In the genomic region with DNA sequence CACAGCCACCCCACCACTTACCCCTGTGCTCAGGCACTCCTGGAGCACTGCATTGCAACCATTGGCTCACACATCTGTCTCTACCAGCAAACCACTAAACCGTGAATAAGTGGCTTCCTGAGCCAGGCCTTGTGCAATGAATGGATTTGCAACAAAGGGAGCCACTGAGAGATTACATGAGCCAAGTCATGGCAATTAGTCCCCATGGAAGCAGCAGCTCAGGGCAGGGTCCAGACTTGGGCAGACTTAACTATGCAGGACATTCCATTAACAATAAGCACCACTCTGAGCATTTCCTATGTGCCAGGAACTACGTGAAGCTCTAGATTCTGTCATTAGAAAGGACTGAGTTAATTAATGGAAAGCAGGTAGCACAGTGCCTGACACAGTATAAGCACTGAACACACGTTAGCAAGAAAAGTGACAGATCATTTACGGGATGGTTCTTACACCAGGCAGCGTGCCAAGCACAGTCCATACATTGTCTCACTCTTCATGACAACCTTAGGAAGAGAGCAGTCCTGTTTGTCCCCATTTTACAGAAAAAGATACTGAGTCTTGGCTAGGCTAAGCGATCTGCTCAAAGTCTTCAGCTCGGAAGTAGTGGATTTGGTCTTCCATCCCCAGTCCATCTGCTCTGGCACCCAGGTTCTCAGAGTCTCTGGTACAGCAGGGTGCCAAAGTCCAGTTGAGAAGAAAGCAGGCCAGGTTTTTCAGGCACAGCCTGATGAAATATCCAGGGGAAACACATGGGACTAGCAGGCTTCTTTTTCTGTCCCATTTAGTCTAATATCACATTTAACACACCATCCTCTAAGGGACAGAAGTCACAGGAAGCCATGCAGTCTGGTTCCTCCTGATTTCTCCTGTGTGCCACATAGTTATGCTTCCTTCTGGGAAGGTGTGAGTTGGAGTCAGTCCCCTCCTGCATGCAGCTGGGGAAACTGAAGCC, we compare ENCODE assay signal across 1 cellular context.
TF ChIP-seq lines count a peak whose summit lies in the region.

No MANE protein-coding gene starts in this region.

TF ChIP-seq in HepG2, 621 proteins besides CTCF, POLR2A, EP300 and RAD21 (continued from another document and continues in another):
- TF ChIP-seq, protein P1, sequence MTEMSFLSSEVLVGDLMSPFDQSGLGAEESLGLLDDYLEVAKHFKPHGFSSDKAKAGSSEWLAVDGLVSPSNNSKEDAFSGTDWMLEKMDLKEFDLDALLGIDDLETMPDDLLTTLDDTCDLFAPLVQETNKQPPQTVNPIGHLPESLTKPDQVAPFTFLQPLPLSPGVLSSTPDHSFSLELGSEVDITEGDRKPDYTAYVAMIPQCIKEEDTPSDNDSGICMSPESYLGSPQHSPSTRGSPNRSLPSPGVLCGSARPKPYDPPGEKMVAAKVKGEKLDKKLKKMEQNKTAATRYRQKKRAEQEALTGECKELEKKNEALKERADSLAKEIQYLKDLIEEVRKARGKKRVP (CRISPR knock-in tag; IDR thresholded peaks at IDR 0.05) = peak in 1 of 2 experiments; percentile 64; a peak in 2 of 4 replicates
- TF ChIP-seq ZNF331 (CRISPR knock-in tag; IDR thresholded peaks at IDR 0.05) (0 out of 2 replicates have a peak, but pooled peaks have one; percentile 24), ZNF761 (CRISPR knock-in tag; conservative IDR thresholded peaks at IDR 0.05) (no peak), RNF2 (conservative IDR thresholded peaks at IDR 0.05; ENCODE audit: low read depth) (no peak), PAWR (CRISPR knock-in tag; IDR thresholded peaks at IDR 0.05; ENCODE audit: borderline replicate concordance) (no peak), POLR2G (IDR thresholded peaks at IDR 0.05; ENCODE audit: low read depth, low read length) (no peak; the same call in 1 of the 2 replicates), ZNF441 (CRISPR knock-in tag; IDR thresholded peaks at IDR 0.05; ENCODE audit: borderline replicate concordance) (no peak), ZFX (CRISPR knock-in tag; IDR thresholded peaks at IDR 0.05; ENCODE audit: low read depth) (peak; percentile 33; the same call in 1 of the 2 replicates), ZMAT3 (CRISPR knock-in tag; conservative IDR thresholded peaks at IDR 0.05) (0 out of 2 replicates have a peak, but pooled peaks have one; percentile 30), NFKBIZ (CRISPR knock-in tag; IDR thresholded peaks at IDR 0.05) (0 out of 2 replicates have a peak, but pooled peaks have one; percentile 21), ZNF574 (CRISPR knock-in tag; IDR thresholded peaks at IDR 0.05) (0 out of 2 replicates have a peak, but pooled peaks have one; percentile 6), HNRNPK (IDR thresholded peaks at IDR 0.05; ENCODE audit: low read depth, low read length, poor library complexity, severe bottlenecking) (no peak), ZFP36L1 (CRISPR knock-in tag; IDR thresholded peaks at IDR 0.05) (no peak), KDM1A (CRISPR knock-in tag; IDR thresholded peaks at IDR 0.05) (peak; percentile 73), TP53 (CRISPR knock-in tag; conservative IDR thresholded peaks at IDR 0.05) (no peak), KLF9 (CRISPR knock-in tag; IDR thresholded peaks at IDR 0.05; ENCODE audit: low read depth) (no peak), ZNF143 (CRISPR knock-in tag; IDR thresholded peaks at IDR 0.05) (no peak), PLSCR1 (CRISPR knock-in tag; IDR thresholded peaks at IDR 0.05; ENCODE audit: borderline replicate concordance) (no peak), ZBTB46 (CRISPR knock-in tag; IDR thresholded peaks at IDR 0.05; ENCODE audit: borderline replicate concordance) (no peak), STAG1 (CRISPR knock-in tag; IDR thresholded peaks at IDR 0.05) (no peak), MAFK (conservative IDR thresholded peaks at IDR 0.05 in 1 of 2, IDR thresholded peaks at IDR 0.05 in 1 of 2; ENCODE audit: low read length in 2 of 2) (peak in 1 of 2 experiments; percentile 38; a peak in 1 of 4 replicates), BORCS8-MEF2B (CRISPR knock-in tag; IDR thresholded peaks at IDR 0.05) (no peak), KLF13 (CRISPR knock-in tag; IDR thresholded peaks at IDR 0.05) (no peak), DNMT3B (CRISPR knock-in tag; conservative IDR thresholded peaks at IDR 0.05) (no peak), ZNF577 (CRISPR knock-in tag; IDR thresholded peaks at IDR 0.05; ENCODE audit: borderline replicate concordance, low read depth) (no peak), TEAD3 (CRISPR knock-in tag; optimal IDR thresholded peaks at IDR 0.05; ENCODE audit: borderline replicate concordance) (peak; percentile 71), SMC3 (IDR thresholded peaks at IDR 0.05; ENCODE audit: low read length) (no peak), U2AF1 (optimal IDR thresholded peaks at IDR 0.05; ENCODE audit: low read depth, low read length) (no peak), NR2F1 (CRISPR knock-in tag; IDR thresholded peaks at IDR 0.05) (no peak), ETV6 (CRISPR knock-in tag; conservative IDR thresholded peaks at IDR 0.05) (no peak), KLF16 (CRISPR knock-in tag; IDR thresholded peaks at IDR 0.05) (peak in 1 of 2 experiments; percentile 19; a peak in 1 of 4 replicates), ZNF562 (CRISPR knock-in tag; IDR thresholded peaks at IDR 0.05; ENCODE audit: borderline replicate concordance) (no peak), REXO4 (CRISPR knock-in tag; IDR thresholded peaks at IDR 0.05; ENCODE audit: borderline replicate concordance) (no peak), ZBTB38 (CRISPR knock-in tag; IDR thresholded peaks at IDR 0.05) (no peak), RXRB (CRISPR knock-in tag; IDR thresholded peaks at IDR 0.05; ENCODE audit: borderline replicate concordance) (0 out of 2 replicates have a peak, but pooled peaks have one; percentile 17), RORA (CRISPR knock-in tag; IDR thresholded peaks at IDR 0.05) (no peak), ZNF605 (CRISPR knock-in tag; IDR thresholded peaks at IDR 0.05) (0 out of 2 replicates have a peak, but pooled peaks have one; percentile 31), NCOR1 (IDR thresholded peaks at IDR 0.05; ENCODE audit: borderline replicate concordance, low read length) (peak; percentile 67), ARNTL (CRISPR knock-in tag; IDR thresholded peaks at IDR 0.05) (no peak)
- TF ChIP-seq, protein P2, sequence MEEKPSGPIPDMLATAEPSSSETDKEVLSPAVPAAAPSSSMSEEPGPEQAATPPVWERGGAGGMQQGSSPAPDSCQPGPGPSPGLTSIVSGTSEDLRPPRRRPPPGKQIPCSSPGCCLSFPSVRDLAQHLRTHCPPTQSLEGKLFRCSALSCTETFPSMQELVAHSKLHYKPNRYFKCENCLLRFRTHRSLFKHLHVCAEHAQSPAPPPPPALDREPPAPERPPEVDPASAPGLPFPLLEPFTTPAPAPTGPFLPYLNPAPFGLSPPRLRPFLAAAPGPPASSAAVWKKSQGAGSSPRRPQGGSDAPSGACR (CRISPR knock-in tag; IDR thresholded peaks at IDR 0.05) = no peak
- TF ChIP-seq, protein P3, sequence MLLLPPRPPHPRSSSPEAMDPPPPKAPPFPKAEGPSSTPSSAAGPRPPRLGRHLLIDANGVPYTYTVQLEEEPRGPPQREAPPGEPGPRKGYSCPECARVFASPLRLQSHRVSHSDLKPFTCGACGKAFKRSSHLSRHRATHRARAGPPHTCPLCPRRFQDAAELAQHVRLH (CRISPR knock-in tag; IDR thresholded peaks at IDR 0.05; ENCODE audit: borderline replicate concordance, low read depth) = no peak; the same call in 1 of the 2 replicates
- TF ChIP-seq, protein P4, sequence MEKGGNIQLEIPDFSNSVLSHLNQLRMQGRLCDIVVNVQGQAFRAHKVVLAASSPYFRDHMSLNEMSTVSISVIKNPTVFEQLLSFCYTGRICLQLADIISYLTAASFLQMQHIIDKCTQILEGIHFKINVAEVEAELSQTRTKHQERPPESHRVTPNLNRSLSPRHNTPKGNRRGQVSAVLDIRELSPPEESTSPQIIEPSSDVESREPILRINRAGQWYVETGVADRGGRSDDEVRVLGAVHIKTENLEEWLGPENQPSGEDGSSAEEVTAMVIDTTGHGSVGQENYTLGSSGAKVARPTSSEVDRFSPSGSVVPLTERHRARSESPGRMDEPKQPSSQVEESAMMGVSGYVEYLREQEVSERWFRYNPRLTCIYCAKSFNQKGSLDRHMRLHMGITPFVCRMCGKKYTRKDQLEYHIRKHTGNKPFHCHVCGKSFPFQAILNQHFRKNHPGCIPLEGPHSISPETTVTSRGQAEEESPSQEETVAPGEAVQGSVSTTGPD (CRISPR knock-in tag; IDR thresholded peaks at IDR 0.05) = 0 out of 2 replicates have a peak, but pooled peaks have one; percentile 28
- TF ChIP-seq, protein P5, sequence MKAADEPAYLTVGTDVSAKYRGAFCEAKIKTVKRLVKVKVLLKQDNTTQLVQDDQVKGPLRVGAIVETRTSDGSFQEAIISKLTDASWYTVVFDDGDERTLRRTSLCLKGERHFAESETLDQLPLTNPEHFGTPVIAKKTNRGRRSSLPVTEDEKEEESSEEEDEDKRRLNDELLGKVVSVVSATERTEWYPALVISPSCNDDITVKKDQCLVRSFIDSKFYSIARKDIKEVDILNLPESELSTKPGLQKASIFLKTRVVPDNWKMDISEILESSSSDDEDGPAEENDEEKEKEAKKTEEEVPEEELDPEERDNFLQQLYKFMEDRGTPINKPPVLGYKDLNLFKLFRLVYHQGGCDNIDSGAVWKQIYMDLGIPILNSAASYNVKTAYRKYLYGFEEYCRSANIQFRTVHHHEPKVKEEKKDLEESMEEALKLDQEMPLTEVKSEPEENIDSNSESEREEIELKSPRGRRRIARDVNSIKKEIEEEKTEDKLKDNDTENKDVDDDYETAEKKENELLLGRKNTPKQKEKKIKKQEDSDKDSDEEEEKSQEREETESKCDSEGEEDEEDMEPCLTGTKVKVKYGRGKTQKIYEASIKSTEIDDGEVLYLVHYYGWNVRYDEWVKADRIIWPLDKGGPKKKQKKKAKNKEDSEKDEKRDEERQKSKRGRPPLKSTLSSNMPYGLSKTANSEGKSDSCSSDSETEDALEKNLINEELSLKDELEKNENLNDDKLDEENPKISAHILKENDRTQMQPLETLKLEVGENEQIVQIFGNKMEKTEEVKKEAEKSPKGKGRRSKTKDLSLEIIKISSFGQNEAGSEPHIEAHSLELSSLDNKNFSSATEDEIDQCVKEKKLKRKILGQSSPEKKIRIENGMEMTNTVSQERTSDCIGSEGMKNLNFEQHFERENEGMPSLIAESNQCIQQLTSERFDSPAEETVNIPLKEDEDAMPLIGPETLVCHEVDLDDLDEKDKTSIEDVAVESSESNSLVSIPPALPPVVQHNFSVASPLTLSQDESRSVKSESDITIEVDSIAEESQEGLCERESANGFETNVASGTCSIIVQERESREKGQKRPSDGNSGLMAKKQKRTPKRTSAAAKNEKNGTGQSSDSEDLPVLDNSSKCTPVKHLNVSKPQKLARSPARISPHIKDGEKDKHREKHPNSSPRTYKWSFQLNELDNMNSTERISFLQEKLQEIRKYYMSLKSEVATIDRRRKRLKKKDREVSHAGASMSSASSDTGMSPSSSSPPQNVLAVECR (CRISPR knock-in tag; IDR thresholded peaks at IDR 0.05; ENCODE audit: borderline replicate concordance) = no peak
